Comparison of ENCODE assay signal across 13 cellular contexts in the genomic region with DNA sequence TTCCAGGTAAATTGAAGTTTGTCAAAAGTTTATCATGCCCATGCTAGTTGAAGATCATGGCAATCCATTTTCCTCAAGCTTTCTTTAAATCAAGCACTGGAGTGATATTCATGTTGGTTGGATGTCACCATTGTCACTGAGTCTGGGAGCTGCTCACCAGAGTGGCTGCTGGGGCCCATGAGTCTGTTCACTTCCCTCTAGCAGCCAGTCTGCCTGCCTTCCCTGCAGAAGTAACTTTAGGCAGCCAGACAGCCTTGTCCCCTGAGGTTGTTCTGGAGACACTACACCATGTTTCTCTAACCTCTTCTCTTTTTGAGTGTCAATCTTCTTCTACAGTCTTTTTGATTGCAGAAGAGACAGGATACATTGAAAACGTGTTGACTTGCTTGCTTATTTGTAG.
"Had no signal": no experiment of that assay in that cellular context is flagged by ENCODE, and none has a peak within 500 bp of the region (broad histone marks: within the 10 kb centered on the region; RNA-seq: fewer than 3 reads in every experiment).

No MANE protein-coding gene starts in this region.

- H3K4me3 ChIP-seq: adrenal gland, left lung, right lobe of liver, smooth muscle cell, stomach had no signal

- H3K27me3 ChIP-seq: adrenal gland, left lung, right lobe of liver, stomach had no signal

- H3K4me2 ChIP-seq: smooth muscle cell had no signal

- DNase-seq: activated CD4-positive, alpha-beta T cell treated with anti-CD3 and anti-CD28 coated beads, Interleukin-2, amount 50 U/mL, for 4 hours; activated gamma-delta T cell treated with Interleukin-2 at 50 U/mL for 16 hours; adrenal gland; effector memory CD8-positive, alpha-beta T cell; left lung; right lobe of liver; stimulated activated CD4-positive, alpha-beta T cell treated with anti-CD3 and anti-CD28 coated beads, Interleukin-4, amount 100 ng/mL, for 24 hours; stomach; T1000; WERI-Rb-1 had no signal

- ATAC-seq: activated naive CD4-positive, alpha-beta T cell treated with anti-CD3 and anti-CD28 coated beads, Interleukin-2, amount 50 U/mL, for 72 hours; effector memory CD8-positive, alpha-beta T cell; left lung; right lobe of liver; stimulated activated effector memory CD8-positive, alpha-beta T cell treated with anti-CD3 and anti-CD28 coated beads, Interleukin-12 subunit alpha, Interleukin-12 subunit beta, amount 100 ng/mL, for 72 hours had no signal

- H3K27ac ChIP-seq: adrenal gland, right lobe of liver, stomach, WERI-Rb-1 had no signal

- H3K9me3 ChIP-seq: adrenal gland, left lung, right lobe of liver, stomach had no signal

- H3K4me1 ChIP-seq: adrenal gland had no signal

- H3K36me3 ChIP-seq: WERI-Rb-1 had no signal
